In the genomic region with DNA sequence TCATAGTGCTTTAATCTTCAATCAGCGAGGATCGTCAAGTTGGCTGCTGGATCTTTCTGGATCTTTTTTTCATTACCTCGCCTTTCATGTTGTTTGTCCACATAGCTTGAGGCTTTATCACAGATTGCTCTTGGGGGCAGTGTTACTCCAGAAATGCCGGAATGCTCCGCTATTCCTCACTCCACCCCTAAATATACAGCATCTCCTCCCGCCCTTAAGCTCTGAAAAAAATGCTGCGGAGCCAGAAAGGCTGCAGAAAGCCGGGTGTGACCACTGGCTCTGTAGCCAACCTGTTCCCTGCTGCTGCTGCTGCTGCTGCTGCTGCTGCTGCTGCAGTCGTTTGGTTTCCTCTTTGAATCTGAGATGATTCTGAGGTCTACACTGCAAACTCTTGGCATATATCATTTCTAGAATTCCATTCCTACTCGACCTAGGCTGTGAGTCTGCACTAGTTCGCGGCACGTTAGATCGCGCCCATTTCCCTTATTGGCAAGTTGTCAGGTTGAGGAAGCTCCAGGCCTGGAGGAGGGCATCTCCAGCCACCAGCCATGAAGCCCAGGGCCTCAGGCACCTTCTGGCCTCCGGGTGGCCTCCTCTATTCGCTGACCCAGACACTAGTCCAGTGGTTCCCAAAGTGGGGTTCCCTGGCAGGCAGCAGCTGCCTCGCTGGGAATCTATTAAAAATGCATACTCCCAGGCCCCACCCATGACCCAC, we compare ENCODE assay signal across 8 cellular contexts. TPM values are rescaled to one million over a fixed set of nuclear protein-coding genes. Genes with fewer than 3 reads are reported as not detected.
DNase-seq lines count a peak whose midpoint lies in the region; ATAC-seq and TF ChIP-seq lines count a peak whose summit lies in the region.

No MANE protein-coding gene starts in this region.

- TF ChIP-seq CTCF in type B pancreatic cell (conservative IDR thresholded peaks at IDR 0.05) = peak; percentile 74

- DNase-seq in CMK (ENCODE audit: low read depth) (peak; percentile 62), MG63 (peak; percentile 79), SK-N-MC (ENCODE audit: low read depth, low spot score) (peak; percentile 20), glomerular visceral epithelial cell (ENCODE audit: extremely low spot score) (peak; percentile 90), pons (ENCODE audit: low spot score) (peak; percentile 91), type B pancreatic cell (ENCODE audit: extremely low spot score, unreplicated experiment) (peak; percentile 78)
- peak; percentile 44 to 58 for DNase-seq in activated naive CD4-positive, alpha-beta T cell treated with anti-CD3 and anti-CD28 coated beads, Interleukin-2, amount 50 U/mL, for 72 hours (ENCODE audit: low spot score in 2 of 2)

- H3K36me3 ChIP-seq in MG63 (no peaks in the 10 kb centered on the region), SK-N-MC (ENCODE audit: insufficient read depth, low read length) (no peaks in the 10 kb centered on the region)

- H3K9ac ChIP-seq in SK-N-MC (ENCODE audit: insufficient read length) = no peak overlapping the region

- H3K36me3 Mint-ChIP-seq in activated naive CD4-positive, alpha-beta T cell treated with anti-CD3 and anti-CD28 coated beads, Interleukin-2, amount 50 U/mL, for 72 hours = no peaks in the 10 kb centered on the region
- no peaks in the 10 kb centered on the region for H3K36me3 Mint-ChIP-seq in type B pancreatic cell

- H3K27ac ChIP-seq in SK-N-MC = no peak overlapping the region

- no peak overlapping the region for H3K4me3 Mint-ChIP-seq in type B pancreatic cell

- H3K4me1 Mint-ChIP-seq in type B pancreatic cell (ENCODE audit: unreplicated experiment) = peaks cover 5% of the 10 kb centered on the region

- no peak overlapping the region for H3K27ac Mint-ChIP-seq in activated naive CD4-positive, alpha-beta T cell treated with anti-CD3 and anti-CD28 coated beads, Interleukin-2, amount 50 U/mL, for 72 hours
- H3K27ac Mint-ChIP-seq in type B pancreatic cell = peak overlapping the region; percentile 65

- H3K9me3 Mint-ChIP-seq in activated naive CD4-positive, alpha-beta T cell treated with anti-CD3 and anti-CD28 coated beads, Interleukin-2, amount 50 U/mL, for 72 hours = no peaks in the 10 kb centered on the region
- no peaks in the 10 kb centered on the region for H3K9me3 Mint-ChIP-seq in type B pancreatic cell

- no peaks in the 10 kb centered on the region for H3K9me3 ChIP-seq in MG63
- no peaks in the 10 kb centered on the region for H3K9me3 ChIP-seq in SK-N-MC (ENCODE audit: low read depth, low read length)

- no peaks in the 10 kb centered on the region for H3K27me3 Mint-ChIP-seq in type B pancreatic cell

- H3K4me3 ChIP-seq in MG63 (no peak overlapping the region), SK-N-MC (no peak overlapping the region)

- H3K27me3 ChIP-seq in MG63 = no peaks in the 10 kb centered on the region

- peak; percentile 63 for ATAC-seq in GM21423 (IDR thresholded peaks at IDR 0.05; ENCODE audit: unreplicated experiment)
- ATAC-seq in activated naive CD4-positive, alpha-beta T cell treated with anti-CD3 and anti-CD28 coated beads, Interleukin-2, amount 50 U/mL, for 72 hours = peak; percentile 95 to 96

RNA-seq across cellular contexts. Expression of a gene that starts 34.2 kb away (rescaled TPM):
- total RNA-seq in MG63 (2014; rRNA removed; shearing (Covaris generic); ENCODE audit: low replicate concordance) = 84.9 and 95.8 TPM in 2 replicates
- 10 to 100 TPM; 52.8 to 58.5 TPM for total RNA-seq in activated naive CD4-positive, alpha-beta T cell treated with anti-CD3 and anti-CD28 coated beads, Interleukin-2, amount 50 U/mL, for 72 hours
- total RNA-seq in type B pancreatic cell (ENCODE audit: low replicate concordance) = 80.2 and 96.1 TPM in 2 replicates

RNA-seq across cellular contexts. Expression of a gene that starts 52.1 kb away (rescaled TPM):
- 0.79 TPM in 1 of 2 replicates, not detected in the other for total RNA-seq in MG63 (2014; rRNA removed; shearing (Covaris generic); ENCODE audit: low replicate concordance)
- total RNA-seq in activated naive CD4-positive, alpha-beta T cell treated with anti-CD3 and anti-CD28 coated beads, Interleukin-2, amount 50 U/mL, for 72 hours = 10 to 100 TPM; 88.9 to 93.0 TPM
- total RNA-seq in type B pancreatic cell (ENCODE audit: low replicate concordance) = 0.62 and 0.82 TPM in 2 replicates

RNA-seq across cellular contexts. Expression of a gene that starts 57.2 kb away (rescaled TPM):
- 291 and 416 TPM in 2 replicates for total RNA-seq in MG63 (2014; rRNA removed; shearing (Covaris generic); ENCODE audit: low replicate concordance)
- total RNA-seq in activated naive CD4-positive, alpha-beta T cell treated with anti-CD3 and anti-CD28 coated beads, Interleukin-2, amount 50 U/mL, for 72 hours = 100 to 1,000 TPM; 171 to 256 TPM
- 131 and 178 TPM in 2 replicates for total RNA-seq in type B pancreatic cell (ENCODE audit: low replicate concordance)

Comparison
In these comparisons a context has a peak if more than half of its experiments do, and no peak if none do; other contexts are left out.
1. DNase-seq: peak in every context shown above with its lines; median percentile 91 in pons; 90 in glomerular visceral epithelial cell; 79 in MG63; 78 in type B pancreatic cell; 62 in CMK; 51 in activated naive CD4-positive, alpha-beta T cell treated with anti-CD3 and anti-CD28 coated beads, Interleukin-2, amount 50 U/mL, for 72 hours; 20 in SK-N-MC.
2. RNA of a gene that starts 52.1 kb away (total RNA-seq): 88.9 to 93.0 TPM in activated naive CD4-positive, alpha-beta T cell treated with anti-CD3 and anti-CD28 coated beads, Interleukin-2, amount 50 U/mL, for 72 hours; 0.62 to 0.82 TPM in type B pancreatic cell and 0.79 TPM in MG63; every median in the first group is over 10 times any median in the second.